In the genomic region with DNA sequence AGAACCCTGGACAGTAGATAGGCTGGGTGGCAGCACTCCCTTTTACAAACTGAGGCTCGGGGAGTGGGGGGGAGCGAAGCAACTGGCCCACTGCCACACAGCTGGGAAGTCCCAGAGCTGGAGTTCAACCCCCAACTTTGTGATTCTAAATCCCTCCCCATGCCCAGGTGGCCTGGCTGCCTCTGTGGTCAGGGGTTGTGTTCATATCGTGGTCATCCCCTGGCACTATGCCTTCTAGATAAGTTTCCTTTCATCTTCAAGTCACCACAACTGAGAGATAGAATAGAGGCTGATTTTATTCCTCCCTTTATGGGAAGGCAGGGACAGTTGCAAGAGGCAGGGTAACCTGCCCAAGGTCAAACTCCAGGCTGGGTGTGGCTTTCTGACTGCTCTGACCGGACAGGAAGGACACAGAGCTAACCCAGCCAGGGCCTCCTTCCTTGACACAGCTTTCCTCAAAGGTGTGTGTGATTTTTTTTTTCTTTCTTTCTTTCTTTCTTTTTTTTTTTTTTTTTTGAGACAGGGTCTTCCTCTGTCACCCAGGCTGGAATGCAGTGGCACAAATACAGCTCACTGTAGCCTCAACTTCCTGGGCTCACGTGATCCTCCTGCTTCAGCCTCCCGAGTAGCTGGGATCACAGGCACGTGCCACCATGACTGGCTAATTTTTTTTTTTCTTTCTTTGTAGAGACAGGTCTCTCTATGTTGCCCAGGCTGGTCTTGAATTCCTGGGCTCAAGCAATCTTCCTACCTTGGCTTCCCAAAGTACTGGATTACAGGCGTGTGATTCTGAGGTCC, we compare ENCODE assay signal across 1 cellular context.
TF ChIP-seq lines count a peak whose summit lies in the region.

No MANE protein-coding gene starts in this region.

TF ChIP-seq in IMR-90, 13 proteins besides CTCF, POLR2A, EP300 and RAD21:
- TF ChIP-seq FOS (IDR thresholded peaks at IDR 0.05; ENCODE audit: low read depth, low read length) (no peak), MAZ (IDR thresholded peaks at IDR 0.05; ENCODE audit: borderline replicate concordance, low read depth, low read length) (no peak), MXI1 (IDR thresholded peaks at IDR 0.05; ENCODE audit: borderline replicate concordance, low read depth, low read length) (no peak), RFX5 (IDR thresholded peaks at IDR 0.05; ENCODE audit: low read depth, low read length) (no peak), SMC3 (IDR thresholded peaks at IDR 0.05; ENCODE audit: low read depth, low read length) (no peak), CEBPB (IDR thresholded peaks at IDR 0.05; ENCODE audit: low read depth, low read length) (no peak), BHLHE40 (IDR thresholded peaks at IDR 0.05; ENCODE audit: low read depth, low read length) (no peak), NFE2L2 (IDR thresholded peaks at IDR 0.05; ENCODE audit: low read depth, low read length) (no peak), MAFK (IDR thresholded peaks at IDR 0.05; ENCODE audit: low read depth, low read length) (no peak), USF2 (IDR thresholded peaks at IDR 0.05; ENCODE audit: low read depth, low read length) (no peak), CHD1 (IDR thresholded peaks at IDR 0.05; ENCODE audit: low read depth, low read length) (no peak), RCOR1 (IDR thresholded peaks at IDR 0.05; ENCODE audit: insufficient replicate concordance, low read length) (no peak)
- TF ChIP-seq, protein P1, sequence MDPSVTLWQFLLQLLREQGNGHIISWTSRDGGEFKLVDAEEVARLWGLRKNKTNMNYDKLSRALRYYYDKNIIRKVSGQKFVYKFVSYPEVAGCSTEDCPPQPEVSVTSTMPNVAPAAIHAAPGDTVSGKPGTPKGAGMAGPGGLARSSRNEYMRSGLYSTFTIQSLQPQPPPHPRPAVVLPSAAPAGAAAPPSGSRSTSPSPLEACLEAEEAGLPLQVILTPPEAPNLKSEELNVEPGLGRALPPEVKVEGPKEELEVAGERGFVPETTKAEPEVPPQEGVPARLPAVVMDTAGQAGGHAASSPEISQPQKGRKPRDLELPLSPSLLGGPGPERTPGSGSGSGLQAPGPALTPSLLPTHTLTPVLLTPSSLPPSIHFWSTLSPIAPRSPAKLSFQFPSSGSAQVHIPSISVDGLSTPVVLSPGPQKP (IDR thresholded peaks at IDR 0.05; ENCODE audit: borderline replicate concordance, low read depth, low read length), result no peak
